Comparison of ENCODE assay signal across 8 cellular contexts in the genomic region with DNA sequence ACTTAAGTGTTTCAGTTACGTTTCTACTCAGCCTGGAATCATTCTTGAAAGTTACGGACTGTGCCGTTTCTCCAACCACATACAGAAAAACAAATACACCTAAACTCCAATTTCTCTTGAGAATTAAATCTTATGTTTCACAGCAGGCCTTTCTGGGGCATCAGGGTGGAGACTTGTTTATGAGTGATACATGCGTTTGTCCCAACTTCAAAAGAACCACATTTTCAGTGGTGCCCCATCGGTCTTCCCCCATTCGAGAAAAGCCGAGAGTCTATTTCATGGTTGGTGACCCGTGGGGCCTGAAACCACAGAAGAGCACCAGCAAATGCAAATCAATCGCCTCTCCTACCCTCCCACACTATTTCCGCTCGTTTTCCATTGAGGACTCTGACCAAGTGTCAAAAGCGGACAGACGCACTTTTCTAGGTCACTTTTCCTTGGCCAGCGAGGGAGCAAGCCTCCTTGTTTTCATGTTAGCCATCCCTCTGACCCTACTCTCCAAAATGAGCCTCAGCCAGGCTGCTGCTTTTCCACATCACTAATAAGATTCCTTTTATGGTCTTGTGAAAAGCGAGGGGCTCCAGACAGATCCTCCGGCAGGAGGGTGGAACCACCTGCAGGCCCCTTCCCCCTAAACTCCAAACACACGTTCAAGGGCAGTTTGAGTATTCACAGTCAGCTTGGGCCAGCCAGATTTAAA. TPM values are rescaled to one million over a fixed set of nuclear protein-coding genes. Genes with fewer than 3 reads are reported as not detected.
A peak's percentile ranks its signal among the peaks of the same experiment; 100 is the strongest.
DNase-seq lines count a peak whose midpoint lies in the region; ATAC-seq and FAIRE-seq lines count a peak whose summit lies in the region.

No MANE protein-coding gene starts in this region.

- 16% methylated on average over 17 of the region's 17 CpGs for WGBS in right cardiac atrium

- no peaks in the 10 kb centered on the region for H3K27me3 ChIP-seq in right cardiac atrium (ENCODE audit: control insufficient read depth, insufficient read depth)
- H3K27me3 ChIP-seq in subcutaneous abdominal adipose tissue (ENCODE audit: control insufficient read depth in 5 of 5, insufficient read depth in 4 of 5, low read length in 5 of 5): no peaks in the 10 kb centered on the region

- H3K27ac ChIP-seq in right cardiac atrium (ENCODE audit: low read length) (peak overlapping the region; percentile 93), subcutaneous abdominal adipose tissue (ENCODE audit: low read depth, low read length) (peak overlapping the region; percentile 93)

- DNase-seq in RCC 7860 (ENCODE audit: low spot score) (peak; percentile 64), right cardiac atrium (no peak), NCI-H1694 (lab: John Stamatoyannopoulos, UW) (no peak), hippocampal formation (lab: John Stamatoyannopoulos, UW) (no peak), SIG-M5 (lab: John Stamatoyannopoulos, UW) (no peak)

- H3K4me3 ChIP-seq in right cardiac atrium (ENCODE audit: low read length) (peak overlapping the region; percentile 73), subcutaneous abdominal adipose tissue (ENCODE audit: low read depth in 1 of 5, low read length in 5 of 5) (peak overlapping the region; percentile 74 to 96 (median 92))

- H3K4me1 ChIP-seq in right cardiac atrium (ENCODE audit: control insufficient read depth, insufficient read depth, low read length): peaks cover 21% of the 10 kb centered on the region
- H3K4me1 ChIP-seq in subcutaneous abdominal adipose tissue (ENCODE audit: control insufficient read depth in 5 of 5, insufficient read depth in 5 of 5, low read length in 5 of 5): peaks cover 12 to 75% (median 53%) of the 10 kb centered on the region in 5 donors

- FAIRE-seq in RCC 7860 (lab: Jason Lieb, UNC): peak; percentile 77

- intact Hi-C loops in right cardiac atrium (cut with DNase I): loop anchor here in 3 of 4 donors (5.0 to 10.0 kb wide), 7 partner anchors 113 to 604 kb away; no protein-coding TSS in a partner anchor

- H3K36me3 ChIP-seq in subcutaneous abdominal adipose tissue (ENCODE audit: control insufficient read depth in 5 of 5, insufficient read depth in 5 of 5, low read length in 5 of 5): peaks cover 5 to 34% (median 10%) of the 10 kb centered on the region in 5 donors

- H3K9me3 ChIP-seq in right cardiac atrium (ENCODE audit: control insufficient read depth, low read length): no peaks in the 10 kb centered on the region
- no peaks in the 10 kb centered on the region for H3K9me3 ChIP-seq in subcutaneous abdominal adipose tissue (ENCODE audit: control insufficient read depth in 5 of 5, low read length in 5 of 5)

- ATAC-seq in GM18502 (IDR thresholded peaks at IDR 0.05; ENCODE audit: poor library complexity, unreplicated experiment) (peak; percentile 34), HG02571 (IDR thresholded peaks at IDR 0.05; ENCODE audit: unreplicated experiment) (peak; percentile 25), right cardiac atrium (no peak)

- peak overlapping the region; percentile 68 to 84 (median 72) for H3K9ac ChIP-seq in subcutaneous abdominal adipose tissue (ENCODE audit: low read length in 5 of 5)

RNA-seq across cellular contexts. Expression of a gene that starts 3.1 kb away (rescaled TPM):
- 10 to 100 TPM; 23.2 to 33.6 (median 30.0) TPM for total RNA-seq in right cardiac atrium
- 12.2 TPM for polyA plus RNA-seq in right cardiac atrium

Comparison
In these comparisons a context has a peak if more than half of its experiments do, and no peak if none do; other contexts are left out.
1. ATAC-seq: peak in GM18502 (single experiment) and HG02571 (single experiment); none in right cardiac atrium (0 of 2).